In genomic region chr13:106810069-106810468, GRCh38 we compare ENCODE assay signal across 30 cellular contexts.
"Had no signal": no experiment of that assay in that cellular context is flagged by ENCODE, and none has a peak within 500 bp of the region (broad histone marks: within the 10 kb centered on the region; RNA-seq: fewer than 3 reads in every experiment).

No MANE protein-coding gene starts in this region.

- H3K27me3 Mint-ChIP-seq: activated CD4-positive, alpha-beta memory T cell treated with anti-CD3 and anti-CD28 coated beads, Interleukin-2, amount 10 ng/mL, durations not matched to agents 7 days and 5 days; activated CD4-positive, alpha-beta T cell treated with anti-CD3 and anti-CD28 coated beads, Interleukin-2, amount 10 ng/mL, durations not matched to agents 7 days and 5 days; activated naive CD4-positive, alpha-beta T cell treated with anti-CD3 and anti-CD28 coated beads, Interleukin-2, amount 50 U/mL, for 24 hours; activated naive CD8-positive, alpha-beta T cell treated with anti-CD3 and anti-CD28 coated beads, Interleukin-2, amount 50 U/mL, for 24 hours had no signal

- H3K4me1 ChIP-seq: adrenal gland, body of pancreas, breast epithelium, colonic mucosa, esophagus muscularis mucosa, foreskin keratinocyte, gastrocnemius medialis, heart left ventricle had no signal

- H3K9me3 ChIP-seq: adrenal gland, body of pancreas, breast epithelium, colonic mucosa, esophagus muscularis mucosa, gastrocnemius medialis, heart left ventricle had no signal

- H3K27ac ChIP-seq: adrenal gland, body of pancreas, breast epithelium, cardiac muscle cell, colonic mucosa, esophagus muscularis mucosa, foreskin keratinocyte, gastrocnemius medialis, heart left ventricle had no signal

- H3K9me3 Mint-ChIP-seq: activated CD4-positive, alpha-beta memory T cell treated with anti-CD3 and anti-CD28 coated beads, Interleukin-2, amount 10 ng/mL, durations not matched to agents 7 days and 5 days; activated CD4-positive, alpha-beta T cell treated with anti-CD3 and anti-CD28 coated beads, Interleukin-2, amount 10 ng/mL, durations not matched to agents 7 days and 5 days; activated naive CD4-positive, alpha-beta T cell treated with anti-CD3 and anti-CD28 coated beads for 36 hours; activated naive CD4-positive, alpha-beta T cell treated with anti-CD3 and anti-CD28 coated beads, Interleukin-2, amount 50 U/mL, for 24 hours; activated naive CD8-positive, alpha-beta T cell treated with anti-CD3 and anti-CD28 coated beads for 36 hours; activated naive CD8-positive, alpha-beta T cell treated with anti-CD3 and anti-CD28 coated beads, Interleukin-2, amount 50 U/mL, for 24 hours; activated T-helper 17 cell treated with anti-CD3 and anti-CD28 coated beads, Interleukin-2, amount 50 U/mL, for 72 hours had no signal

- ATAC-seq: activated naive CD8-positive, alpha-beta T cell treated with anti-CD3 and anti-CD28 coated beads, Interleukin-2, amount 50 U/mL, for 24 hours; activated T-cell treated with anti-CD3 and anti-CD28 coated beads, Interleukin-2, amount 50 U/mL, for 4 hours; activated T-helper 17 cell treated with anti-CD3 and anti-CD28 coated beads, Interleukin-2, amount 50 U/mL, for 72 hours; body of pancreas; foreskin keratinocyte; gastrocnemius medialis; heart left ventricle had no signal

- H3K27me3 ChIP-seq: adrenal gland, body of pancreas, breast epithelium, cardiac muscle cell, colonic mucosa, esophagus muscularis mucosa, foreskin keratinocyte, gastrocnemius medialis, heart left ventricle had no signal

- H3K27ac Mint-ChIP-seq: activated CD4-positive, alpha-beta memory T cell treated with anti-CD3 and anti-CD28 coated beads, Interleukin-2, amount 10 ng/mL, durations not matched to agents 7 days and 5 days; activated CD4-positive, alpha-beta T cell treated with anti-CD3 and anti-CD28 coated beads, Interleukin-2, amount 10 ng/mL, durations not matched to agents 7 days and 5 days; activated naive CD4-positive, alpha-beta T cell treated with anti-CD3 and anti-CD28 coated beads for 36 hours; activated naive CD4-positive, alpha-beta T cell treated with anti-CD3 and anti-CD28 coated beads, Interleukin-2, amount 50 U/mL, for 24 hours; activated naive CD8-positive, alpha-beta T cell treated with anti-CD3 and anti-CD28 coated beads for 36 hours; activated naive CD8-positive, alpha-beta T cell treated with anti-CD3 and anti-CD28 coated beads, Interleukin-2, amount 50 U/mL, for 24 hours; activated T-helper 17 cell treated with anti-CD3 and anti-CD28 coated beads, Interleukin-2, amount 50 U/mL, for 72 hours had no signal

- DNase-seq: activated CD4-positive, alpha-beta memory T cell treated with anti-CD3 and anti-CD28 coated beads, Interleukin-2, amount 10 ng/mL, durations not matched to agents 7 days and 5 days; activated CD4-positive, alpha-beta T cell treated with anti-CD3 and anti-CD28 coated beads for 1 hour; activated CD4-positive, alpha-beta T cell treated with anti-CD3 and anti-CD28 coated beads for 4 hours; activated CD4-positive, alpha-beta T cell treated with anti-CD3 and anti-CD28 coated beads, Interleukin-2, amount 10 ng/mL, durations not matched to agents 7 days and 5 days; activated CD4-positive, alpha-beta T cell treated with anti-CD3 and anti-CD28 coated beads, Interleukin-2, amount 50 U/mL, for 4 hours; activated CD8-positive, alpha-beta memory T cell treated with anti-CD3 and anti-CD28 coated beads for 24 hours; activated effector memory CD4-positive, alpha-beta T cell treated with anti-CD3 and anti-CD28 coated beads, Interleukin-2, amount 50 U/mL, for 16 hours; activated naive CD4-positive, alpha-beta T cell treated with anti-CD3 and anti-CD28 coated beads for 36 hours; activated naive CD8-positive, alpha-beta T cell treated with anti-CD3 and anti-CD28 coated beads for 36 hours; activated naive CD8-positive, alpha-beta T cell treated with anti-CD3 and anti-CD28 coated beads, Interleukin-2, amount 50 U/mL, for 24 hours; activated T-cell treated with anti-CD3 and anti-CD28 coated beads, Interleukin-2, amount 50 U/mL, for 4 hours; adrenal gland; amygdala; aorta; body of pancreas; central memory CD4-positive, alpha-beta T cell; cerebellar nuclear complex; colonic mucosa; effector memory CD4-positive, alpha-beta T cell; erythroblast; foreskin keratinocyte; gastrocnemius medialis; glutamatergic neuron; heart left ventricle; T-helper 2 cell had no signal

- H3K4me1 Mint-ChIP-seq: activated CD4-positive, alpha-beta memory T cell treated with anti-CD3 and anti-CD28 coated beads, Interleukin-2, amount 10 ng/mL, durations not matched to agents 7 days and 5 days; activated CD4-positive, alpha-beta T cell treated with anti-CD3 and anti-CD28 coated beads, Interleukin-2, amount 10 ng/mL, durations not matched to agents 7 days and 5 days; activated naive CD4-positive, alpha-beta T cell treated with anti-CD3 and anti-CD28 coated beads, Interleukin-2, amount 50 U/mL, for 24 hours; activated naive CD8-positive, alpha-beta T cell treated with anti-CD3 and anti-CD28 coated beads for 36 hours; activated naive CD8-positive, alpha-beta T cell treated with anti-CD3 and anti-CD28 coated beads, Interleukin-2, amount 50 U/mL, for 24 hours; activated T-helper 17 cell treated with anti-CD3 and anti-CD28 coated beads, Interleukin-2, amount 50 U/mL, for 72 hours had no signal

- H3K36me3 Mint-ChIP-seq: activated naive CD4-positive, alpha-beta T cell treated with anti-CD3 and anti-CD28 coated beads, Interleukin-2, amount 50 U/mL, for 24 hours; activated naive CD8-positive, alpha-beta T cell treated with anti-CD3 and anti-CD28 coated beads for 36 hours had no signal

- H3K4me3 Mint-ChIP-seq: activated CD4-positive, alpha-beta memory T cell treated with anti-CD3 and anti-CD28 coated beads, Interleukin-2, amount 10 ng/mL, durations not matched to agents 7 days and 5 days; activated CD4-positive, alpha-beta T cell treated with anti-CD3 and anti-CD28 coated beads, Interleukin-2, amount 10 ng/mL, durations not matched to agents 7 days and 5 days; activated naive CD4-positive, alpha-beta T cell treated with anti-CD3 and anti-CD28 coated beads for 36 hours; activated naive CD4-positive, alpha-beta T cell treated with anti-CD3 and anti-CD28 coated beads, Interleukin-2, amount 50 U/mL, for 24 hours; activated naive CD8-positive, alpha-beta T cell treated with anti-CD3 and anti-CD28 coated beads for 36 hours; activated naive CD8-positive, alpha-beta T cell treated with anti-CD3 and anti-CD28 coated beads, Interleukin-2, amount 50 U/mL, for 24 hours; activated T-cell treated with anti-CD3 and anti-CD28 coated beads, Interleukin-2, amount 50 U/mL, for 4 hours; activated T-helper 17 cell treated with anti-CD3 and anti-CD28 coated beads, Interleukin-2, amount 50 U/mL, for 72 hours had no signal

- H3K4me3 ChIP-seq: adrenal gland, body of pancreas, breast epithelium, cardiac muscle cell, colonic mucosa, esophagus muscularis mucosa, gastrocnemius medialis, heart left ventricle had no signal

- H3K36me3 ChIP-seq: adrenal gland, breast epithelium, cardiac muscle cell, colonic mucosa, esophagus muscularis mucosa, gastrocnemius medialis, heart left ventricle had no signal
